9 cellular contexts compared by ENCODE assay signal in genomic region chr10:133260895-133261725, GRCh38. TPM values are rescaled to one million over a fixed set of nuclear protein-coding genes. Genes with fewer than 3 reads are reported as not detected.
DNase-seq lines count a peak whose midpoint lies in the region; ATAC-seq and TF ChIP-seq lines count a peak whose summit lies in the region.
"Had no signal": no experiment of that assay in that cellular context is flagged by ENCODE, and none has a peak within 500 bp of the region (broad histone marks: within the 10 kb centered on the region; RNA-seq: fewer than 3 reads in every experiment).

No MANE protein-coding gene starts in this region.

- H3K27ac ChIP-seq in right atrium auricular region (peak overlapping the region; percentile 87 to 88), sigmoid colon (peak overlapping the region; percentile 87 to 95 (median 90))

- H3K4me1 Mint-ChIP-seq in activated naive CD8-positive, alpha-beta T cell (ENCODE audit: low read depth) = peaks cover 63% of the 10 kb centered on the region

- H3K36me3 ChIP-seq in right atrium auricular region (no peaks in the 10 kb centered on the region), sigmoid colon (no peaks in the 10 kb centered on the region)

- peak overlapping the region; percentile 70 for H3K27ac Mint-ChIP-seq in activated naive CD8-positive, alpha-beta T cell

- intact Hi-C loops in sigmoid colon (cut with DNase I) = loop anchor here (1.0 to 5.0 kb wide), 2 partner anchors 47 to 116 kb away; partner anchors contain the start of genes PAOX, TUBGCP2 and ZNF511

- ATAC-seq in GM18868 (IDR thresholded peaks at IDR 0.05; ENCODE audit: unreplicated experiment) (peak; percentile 62), HG03095 (IDR thresholded peaks at IDR 0.05; ENCODE audit: unreplicated experiment) (peak; percentile 45)

- TF ChIP-seq EP300 in sigmoid colon (IDR thresholded peaks at IDR 0.05) = no peak

- TF ChIP-seq CTCF in right atrium auricular region (IDR thresholded peaks at IDR 0.05) (no peak), sigmoid colon (IDR thresholded peaks at IDR 0.05) (no peak)

- DNase-seq in Ammon's horn (ENCODE audit: low spot score) = peak; percentile 43
- DNase-seq in SK-MEL-5 (ENCODE audit: low read depth, low spot score) = peak; percentile 26
- peak; percentile 61 for DNase-seq in right atrium auricular region (ENCODE audit: low spot score)
- peak; percentile 82 for DNase-seq in sigmoid colon
- DNase-seq in DMS114 treated with DMSO at 0.1 percent for 48 hours (lab: John Stamatoyannopoulos, UW; ENCODE audit: unreplicated experiment) = no peak

- no peaks in the 10 kb centered on the region for H3K9me3 Mint-ChIP-seq in activated naive CD8-positive, alpha-beta T cell (ENCODE audit: low read depth)

- peaks cover 0 to 52% of the 10 kb centered on the region in 2 donors for H3K4me1 ChIP-seq in right atrium auricular region
- H3K4me1 ChIP-seq in sigmoid colon = peaks cover 0 to 38% (median 27%) of the 10 kb centered on the region in 4 donors

- no peaks in the 10 kb centered on the region for H3K27me3 Mint-ChIP-seq in activated naive CD8-positive, alpha-beta T cell

- TF ChIP-seq POLR2A in sigmoid colon (IDR thresholded peaks at IDR 0.05) = no peak

- in situ Hi-C loops in SK-MEL-5 (cut with HindIII; ENCODE audit: low pct_unique_long_range_greater_than_20kb, low sequenced_read_pairs) = no loop called here

- WGBS in sigmoid colon, 2 donors = 16 to 22% methylated on average over 50 of the region's 50 CpGs

- no peaks in the 10 kb centered on the region for H3K9me3 ChIP-seq in right atrium auricular region
- H3K9me3 ChIP-seq in sigmoid colon = no peaks in the 10 kb centered on the region

- H3K4me3 Mint-ChIP-seq in activated naive CD8-positive, alpha-beta T cell = peak overlapping the region; percentile 80

- H3K27me3 ChIP-seq in right atrium auricular region (no peaks in the 10 kb centered on the region), sigmoid colon (peaks cover 0 to 9% (median 0%) of the 10 kb centered on the region in 3 donors)

- no peaks in the 10 kb centered on the region for H3K36me3 Mint-ChIP-seq in activated naive CD8-positive, alpha-beta T cell

- H3K4me3 ChIP-seq in right atrium auricular region (peak overlapping the region; percentile 74 to 76), sigmoid colon (peak overlapping the region; percentile 73 to 99 (median 88))

RNA-seq across cellular contexts. Expression of gene ADAM8, which starts 15.6 kb away (rescaled TPM):
- total RNA-seq in SK-MEL-5 (2014; rRNA removed; shearing (Covaris generic)) = 0.05 and 0.64 TPM in 2 replicates
- polyA plus RNA-seq in SK-MEL-5 (2015; cell fraction: cytosol; rRNA removed) = 0.32 and 0.52 TPM in 2 replicates
- polyA plus RNA-seq in SK-MEL-5 (2015; cell fraction: nucleus; rRNA removed) = 5.5 and 6.2 TPM in 2 replicates
- total RNA-seq in right atrium auricular region (1 to 10 TPM in 1 of 2 donors, under 1 TPM in 1; 0.82 to 1.5 TPM), sigmoid colon (1 to 10 TPM in 1 of 4 donors, under 1 TPM in 3; 0.36 to 7.6 (median 0.74) TPM)
- 1 to 10 TPM; 1.2 to 8.9 (median 3.5) TPM for polyA plus RNA-seq in sigmoid colon

RNA-seq across cellular contexts. Expression of gene VENTX, which starts 23.5 kb away (rescaled TPM):
- total RNA-seq in SK-MEL-5 (2014; rRNA removed; shearing (Covaris generic)) = not detected in 2 replicates
- 0.08 TPM in 1 of 2 replicates, not detected in the other for polyA plus RNA-seq in SK-MEL-5 (2015; cell fraction: cytosol; rRNA removed)
- not detected in 2 replicates for polyA plus RNA-seq in SK-MEL-5 (2015; cell fraction: nucleus; rRNA removed)
- total RNA-seq in right atrium auricular region (under 1 TPM; 0.44 to 0.63 TPM), sigmoid colon (1 to 10 TPM in 2 of 4 donors, under 1 TPM in 2; 0.66 to 1.4 (median 0.95) TPM)
- under 1 TPM in 1 of 3 donors, not detected in 2; 0.36 TPM for polyA plus RNA-seq in sigmoid colon
- total RNA-seq: T-helper 1 cell treated with Interleukin-12 subunit alpha and Interleukin-12 subunit beta and Interleukin-4 antibody, amounts not matched to agents 30 ng/mL and 1 ng/mL, for 36 hours had no signal

RNA-seq across cellular contexts. Expression of gene UTF1, which starts 31.1 kb away (rescaled TPM):
- total RNA-seq in SK-MEL-5 (2014; rRNA removed; shearing (Covaris generic)) = not detected in 2 replicates
- polyA plus RNA-seq in SK-MEL-5 (2015; cell fraction: cytosol; rRNA removed) = not detected in 2 replicates
- not detected in 2 replicates for polyA plus RNA-seq in SK-MEL-5 (2015; cell fraction: nucleus; rRNA removed)
- total RNA-seq in right atrium auricular region = not detected
- not detected for total RNA-seq in sigmoid colon
- polyA plus RNA-seq in sigmoid colon = not detected
- total RNA-seq: T-helper 1 cell treated with Interleukin-12 subunit alpha and Interleukin-12 subunit beta and Interleukin-4 antibody, amounts not matched to agents 30 ng/mL and 1 ng/mL, for 36 hours had no signal

RNA-seq across cellular contexts. Expression of gene TUBGCP2, which starts 47.6 kb away (rescaled TPM):
- total RNA-seq in SK-MEL-5 (2014; rRNA removed; shearing (Covaris generic)) = 28.7 and 33.1 TPM in 2 replicates
- polyA plus RNA-seq in SK-MEL-5 (2015; cell fraction: cytosol; rRNA removed) = 32.5 and 36.9 TPM in 2 replicates
- 70.2 and 71.8 TPM in 2 replicates for polyA plus RNA-seq in SK-MEL-5 (2015; cell fraction: nucleus; rRNA removed)
- total RNA-seq in right atrium auricular region = 10 to 100 TPM; 22.1 to 30.4 TPM
- 10 to 100 TPM; 25.8 to 33.5 (median 30.2) TPM for total RNA-seq in sigmoid colon
- 10 to 100 TPM; 13.8 to 51.1 (median 26.6) TPM for polyA plus RNA-seq in sigmoid colon

RNA-seq across cellular contexts. Expression of gene ZNF511, which starts 47.6 kb away (rescaled TPM):
- 15.2 and 28.1 TPM in 2 replicates for total RNA-seq in SK-MEL-5 (2014; rRNA removed; shearing (Covaris generic))
- polyA plus RNA-seq in SK-MEL-5 (2015; cell fraction: cytosol; rRNA removed) = 21.8 and 33.5 TPM in 2 replicates
- 30.1 and 36.0 TPM in 2 replicates for polyA plus RNA-seq in SK-MEL-5 (2015; cell fraction: nucleus; rRNA removed)
- total RNA-seq in right atrium auricular region (10 to 100 TPM; 28.1 to 31.9 TPM), sigmoid colon (10 to 100 TPM; 42.8 to 53.6 (median 45.1) TPM)
- 10 to 100 TPM; 34.7 to 55.6 (median 49.9) TPM for polyA plus RNA-seq in sigmoid colon
